Comparison of ENCODE assay signal across 8 cellular contexts in genomic region chr5:40834849-40835787, GRCh38. TPM values are rescaled to one million over a fixed set of nuclear protein-coding genes. Genes with fewer than 3 reads are reported as not detected.
DNase-seq lines count a peak whose midpoint lies in the region; ATAC-seq and TF ChIP-seq lines count a peak whose summit lies in the region.

TSS of gene RPL37 (minus strand) at chr5:40835222. CDS start at chr5:40835185, 37 bp downstream.

- no peaks in the 10 kb centered on the region for H3K9me3 ChIP-seq in mucosa of descending colon

- H3K4me1 Mint-ChIP-seq in IgD-negative memory B cell, result peaks cover 33 to 48% (median 39%) of the 10 kb centered on the region in 3 donors

- DNase-seq in DMS 273 treated with DMSO at 0.1 percent for 48 hours (lab: John Stamatoyannopoulos, UW) (peak; percentile 89), OCI-M2 (lab: John Stamatoyannopoulos, UW; ENCODE audit: unreplicated experiment) (peak; percentile 73), activated T-cell treated with anti-CD3 and anti-CD28 coated beads for 4 hours (peak; percentile 80), epithelial cell of esophagus (ENCODE audit: low read depth) (peak; percentile 98), mucosa of descending colon (peak; percentile 95 to 97 (median 96))
- DNase-seq in stimulated activated CD8-positive, alpha-beta memory T cell treated with anti-CD3 and anti-CD28 coated beads, Interleukin-4, amount 100 ng/mL, for 24 hours (ENCODE audit: low read depth), result peak; percentile 85

- H3K27me3 Mint-ChIP-seq in IgD-negative memory B cell, result no peaks in the 10 kb centered on the region

- H3K4me3 ChIP-seq in epithelial cell of esophagus (ENCODE audit: low read length), result peak within 1 kb of the TSS; percentile 96
- H3K4me3 ChIP-seq in mucosa of descending colon, result peak within 1 kb of the TSS; percentile 52

- no peak for TF ChIP-seq CTCF in epithelial cell of esophagus (IDR thresholded peaks at IDR 0.05; ENCODE audit: insufficient read depth, low read depth, low read length, missing control alignments)
- no peak for TF ChIP-seq CTCF in mucosa of descending colon (IDR thresholded peaks at IDR 0.05)

- peaks cover 9% of the 10 kb centered on the region for H3K36me3 Mint-ChIP-seq in IgD-negative memory B cell

- intact Hi-C loops in mucosa of descending colon (cut with DNase I, micrococcal nuclease), result loop anchor here in 1 of 2 donors (5.0 kb wide), 1 partner anchor 78 kb away; the partner anchor contains the start of gene TTC33

- peaks cover 9% of the 10 kb centered on the region for H3K4me1 ChIP-seq in mucosa of descending colon (ENCODE audit: low read depth)

- ATAC-seq in GM21529 (IDR thresholded peaks at IDR 0.05; ENCODE audit: unreplicated experiment) (peak; percentile 95), mucosa of descending colon (peak; percentile 99)

- H3K4me3 Mint-ChIP-seq in IgD-negative memory B cell, result peak within 1 kb of the TSS; percentile 90 to 100 (median 98)

- peaks cover 10% of the 10 kb centered on the region for H3K36me3 ChIP-seq in mucosa of descending colon (ENCODE audit: low read depth)

- H3K27ac Mint-ChIP-seq in IgD-negative memory B cell, result peak within 1 kb of the TSS; percentile 82 to 98 (median 97)

- peaks cover 0 to 2% (median 0%) of the 10 kb centered on the region in 3 donors for H3K9me3 Mint-ChIP-seq in IgD-negative memory B cell

RNA-seq across cellular contexts. Expression of gene RPL37, which starts in this region (rescaled TPM):
- polyA plus RNA-seq in IgD-negative memory B cell, result 2,785 TPM
- 100 to 1,000 TPM; 785 to 853 (median 837) TPM for total RNA-seq in mucosa of descending colon

Comparison
In these comparisons a context has a peak if more than half of its experiments do, and no peak if none do; other contexts are left out.
1. Peak in every context shown above with its lines: DNase-seq, ATAC-seq and H3K4me3 ChIP-seq.